Comparison of ENCODE assay signal across 26 cellular contexts in genomic region chr1:191671236-191671635, GRCh38.
DNase-seq lines count a peak whose midpoint lies in the region; ATAC-seq, FAIRE-seq and TF ChIP-seq lines count a peak whose summit lies in the region.
"Had no signal": no experiment of that assay in that cellular context is flagged by ENCODE, and none has a peak within 500 bp of the region (broad histone marks: within the 10 kb centered on the region; RNA-seq: fewer than 3 reads in every experiment).

No MANE protein-coding gene starts in this region.

- no peak for TF ChIP-seq CTCF in retinal pigment epithelial cell (conservative IDR thresholded peaks at IDR 0.05; ENCODE audit: low read depth, low read length)

- peak; percentile 82 for FAIRE-seq in H54 (lab: Jason Lieb, UNC)
- FAIRE-seq in RCC 7860 (lab: Jason Lieb, UNC) = no peak
- FAIRE-seq: endothelial cell of umbilical vein had no signal

- no peak overlapping the region for H3K4me3 ChIP-seq in retinal pigment epithelial cell (ENCODE audit: low read length)
- H3K4me3 ChIP-seq: BLaER1 treated with 17β-estradiol and CSF1 and Interleukin-3, amounts not matched to agents 10 nM and 100 nM; SJSA1 had no signal

- TF ChIP-seq POLR2A in H54 (IDR thresholded peaks at IDR 0.05; ENCODE audit: low read depth, low read length) = no peak

- no peak for ATAC-seq in GM19328 (IDR thresholded peaks at IDR 0.05; ENCODE audit: unreplicated experiment)
- ATAC-seq: activated CD8-positive, alpha-beta T cell treated with anti-CD3 and anti-CD28 coated beads, Interleukin-2, amount 10 ng/mL, durations not matched to agents 7 days and 5 days; activated T-helper 17 cell treated with anti-CD3 and anti-CD28 coated beads, Interleukin-2, amount 50 U/mL, for 72 hours; left ventricle myocardium superior; sciatic nerve; stimulated activated memory B cell treated with anti-CD40 and anti-IgM and Interleukin-4, amounts not matched to agents 10 μg/mL and 1 μg/mL and 100 μg/mL, for 72 hours had no signal

- no peak for DNase-seq in H54 (ENCODE audit: insufficient read length, low spot score)
- peak; percentile 23 for DNase-seq in RKO (ENCODE audit: low spot score)
- peak; percentile 40 for DNase-seq in fibroblast of peridontal ligament (ENCODE audit: extremely low read depth)
- peak; percentile 16 for DNase-seq in retinal pigment epithelial cell (ENCODE audit: low read depth)
- no peak for DNase-seq in RCC 7860 (ENCODE audit: low spot score)
- no peak for DNase-seq in NCI-H524 treated with DMSO at 0.1 percent for 48 hours (lab: John Stamatoyannopoulos, UW)
- no peak for DNase-seq in stimulated activated CD4-positive, alpha-beta T cell treated with anti-CD3 and anti-CD28 coated beads, Interleukin-15, amount 100 ng/mL, for 24 hours
- DNase-seq: activated CD4-positive, alpha-beta T cell treated with anti-CD3 and anti-CD28 coated beads for 4 hours; activated CD8-positive, alpha-beta T cell treated with anti-CD3 and anti-CD28 coated beads, Interleukin-2, amount 10 ng/mL, durations not matched to agents 7 days and 5 days; activated naive CD4-positive, alpha-beta T cell treated with anti-CD3 and anti-CD28 coated beads, Interleukin-2, amount 50 U/mL, for 16 hours; amniotic stem cell; DMS79 treated with DMSO at 0.1 percent for 48 hours; H7; left ventricle myocardium superior; NCI-H1105; NCI-H187; substantia nigra; T1000; WERI-Rb-1 had no signal

Comparison
In these comparisons a context has a peak if more than half of its experiments do, and no peak if none do; other contexts are left out.
1. DNase-seq: peak in RKO (single experiment), fibroblast of peridontal ligament (single experiment) and retinal pigment epithelial cell (single experiment); none in H54 (single experiment), RCC 7860 (single experiment), NCI-H524 treated with DMSO at 0.1 percent for 48 hours (single experiment) and stimulated activated CD4-positive, alpha-beta T cell treated with anti-CD3 and anti-CD28 coated beads, Interleukin-15, amount 100 ng/mL, for 24 hours (single experiment).